Comparison of ENCODE assay signal across 23 cellular contexts in genomic region chr7:92839901-92840300, GRCh38. TPM values are rescaled to one million over a fixed set of nuclear protein-coding genes. Genes with fewer than 3 reads are reported as not detected.
DNase-seq lines count a peak whose midpoint lies in the region; ATAC-seq, FAIRE-seq and TF ChIP-seq lines count a peak whose summit lies in the region.
"Had no signal": no experiment of that assay in that cellular context is flagged by ENCODE, and none has a peak within 500 bp of the region (broad histone marks: within the 10 kb centered on the region; RNA-seq: fewer than 3 reads in every experiment).

No MANE protein-coding gene starts in this region.

- H3K4me1 Mint-ChIP-seq in MCF 10A (ENCODE audit: insufficient read depth, unreplicated experiment) = peaks cover 16% of the 10 kb centered on the region

- no peak overlapping the region for H3K9ac ChIP-seq in mammary epithelial cell (ENCODE audit: insufficient read depth, low read length)
- H3K9ac ChIP-seq: BLaER1 treated with 17β-estradiol and CSF1 and Interleukin-3, amounts not matched to agents 10 nM and 100 nM had no signal

- H3K27me3 Mint-ChIP-seq in MCF 10A (ENCODE audit: insufficient read depth, unreplicated experiment) = no peaks in the 10 kb centered on the region
- H3K27me3 Mint-ChIP-seq: CD8-positive, alpha-beta memory T cell had no signal

- no peak for FAIRE-seq in bronchial epithelial cell (lab: Jason Lieb, UNC)
- FAIRE-seq: A549, GM12892 had no signal

- H3K4me1 ChIP-seq in mammary epithelial cell (ENCODE audit: insufficient read depth, low read length) (peaks cover 12% of the 10 kb centered on the region), foreskin keratinocyte (peaks cover 20% of the 10 kb centered on the region)
- H3K4me1 ChIP-seq: BE2C had no signal

- peaks cover 9% of the 10 kb centered on the region for H3K9me3 Mint-ChIP-seq in MCF 10A (ENCODE audit: unreplicated experiment)
- H3K9me3 Mint-ChIP-seq: CD4-positive, alpha-beta T cell; GM23338; H9 had no signal

- POLR2A ChIA-PET in MCF 10A (lab: Yijun Ruan, JAX) = interaction anchor here (0.6 to 2.1 kb wide), 9 partner anchors 9 to 278 kb away, joined by 3 to 7 read pairs (median 3); partner anchors contain the start of gene SAMD9

- no peaks in the 10 kb centered on the region for H3K9me3 ChIP-seq in mammary epithelial cell (replicated peaks; ENCODE audit: insufficient read depth, low read length)
- H3K9me3 ChIP-seq in KOPT-K1 (ENCODE audit: insufficient read depth, low read length, poor library complexity, severe bottlenecking) = no peaks in the 10 kb centered on the region
- H3K9me3 ChIP-seq: A549; BE2C; BLaER1 treated with 17β-estradiol and CSF1 and Interleukin-3, amounts not matched to agents 10 nM and 100 nM had no signal

- BruUV-seq in mammary epithelial cell (replicated peaks; lab: Mats Ljungman, UMichigan) (no TSS peak), MCF 10A (replicated peaks; lab: Mats Ljungman, UMichigan) (no TSS peak)

- no peak overlapping the region for H3K27ac Mint-ChIP-seq in MCF 10A (ENCODE audit: low read depth, unreplicated experiment)
- H3K27ac Mint-ChIP-seq: CD14-positive monocyte; CD4-positive, alpha-beta T cell; GM23338; H9 had no signal

- H2AFZ ChIP-seq in mammary epithelial cell (ENCODE audit: low read depth, low read length) = peak overlapping the region; percentile 79
- H2AFZ ChIP-seq: GM23338 had no signal

- H3K27ac ChIP-seq in mammary epithelial cell (ENCODE audit: insufficient read depth, low read depth, low read length) = peak overlapping the region; percentile 44
- peak overlapping the region; percentile 98 for H3K27ac ChIP-seq in KOPT-K1 (ENCODE audit: low read depth, low read length, poor library complexity, severe bottlenecking)
- no peak overlapping the region for H3K27ac ChIP-seq in foreskin keratinocyte
- H3K27ac ChIP-seq: A549; BLaER1 treated with 17β-estradiol and CSF1 and Interleukin-3, amounts not matched to agents 10 nM and 100 nM had no signal

- no peaks in the 10 kb centered on the region for H3K27me3 ChIP-seq in mammary epithelial cell (ENCODE audit: insufficient read depth, low read length)
- H3K27me3 ChIP-seq in bronchial epithelial cell (ENCODE audit: control insufficient read depth, insufficient read depth, low read length) = no peaks in the 10 kb centered on the region
- no peaks in the 10 kb centered on the region for H3K27me3 ChIP-seq in foreskin keratinocyte

- peaks cover 24% of the 10 kb centered on the region for H3K79me2 ChIP-seq in mammary epithelial cell (ENCODE audit: insufficient read depth, low read length)

- dilution Hi-C loops in mammary epithelial cell (cut with HindIII; ENCODE audit: low sequenced_read_pairs) = loop anchor here (5.0 kb wide), 1 partner anchor 37 kb away; no protein-coding TSS in a partner anchor

- H3K4me3 ChIP-seq in mammary epithelial cell (replicated peaks in 1 of 3; ENCODE audit: insufficient read depth in 1 of 3, low read depth in 2 of 3, low read length in 3 of 3) = no peak overlapping the region
- H3K4me3 ChIP-seq in bronchial epithelial cell (ENCODE audit: low read depth, low read length) = no peak overlapping the region
- H3K4me3 ChIP-seq: A549; BLaER1 treated with 17β-estradiol and CSF1 and Interleukin-3, amounts not matched to agents 10 nM and 100 nM; GM23338 had no signal

- TF ChIP-seq CTCF in mammary epithelial cell (conservative IDR thresholded peaks at IDR 0.05 in 1 of 2, IDR thresholded peaks at IDR 0.05 in 1 of 2; ENCODE audit: extremely low read depth in 1 of 2, insufficient read depth in 1 of 2, low read depth in 1 of 2, low read length in 2 of 2) (no peak), MCF 10A (IDR thresholded peaks at IDR 0.05; ENCODE audit: unreplicated experiment) (no peak), bronchial epithelial cell (IDR thresholded peaks at IDR 0.05; ENCODE audit: insufficient read depth, low read length, severe bottlenecking) (no peak), foreskin keratinocyte (conservative IDR thresholded peaks at IDR 0.05) (no peak)

- no peaks in the 10 kb centered on the region for H3K36me3 Mint-ChIP-seq in MCF 10A (ENCODE audit: insufficient read depth, unreplicated experiment)
- H3K36me3 Mint-ChIP-seq: CD14-positive monocyte had no signal

- H3K36me3 ChIP-seq in mammary epithelial cell (ENCODE audit: insufficient read depth, low read length) (no peaks in the 10 kb centered on the region), KOPT-K1 (ENCODE audit: insufficient read depth, low read length) (peaks cover 22% of the 10 kb centered on the region), bronchial epithelial cell (ENCODE audit: control insufficient read depth, insufficient read depth, low read length) (no peaks in the 10 kb centered on the region)
- H3K36me3 ChIP-seq: BE2C; BLaER1 treated with 17β-estradiol and CSF1 and Interleukin-3, amounts not matched to agents 10 nM and 100 nM had no signal

- ATAC-seq in foreskin keratinocyte = no peak
- ATAC-seq in GM18520 (IDR thresholded peaks at IDR 0.05; ENCODE audit: unreplicated experiment) = no peak
- ATAC-seq: A549, HCT116 had no signal

- CTCF ChIA-PET in mammary epithelial cell (lab: Charles Lee; ENCODE audit: low non-redundant PET) = no interaction called here
- CTCF ChIA-PET in MCF 10A (lab: Yijun Ruan, JAX) = interaction anchor here (0.7 kb wide), 2 partner anchors 16 to 125 kb away, joined by 3 read pairs; no protein-coding TSS in a partner anchor

- DNase-seq in mammary epithelial cell (no peak), MCF 10A (ENCODE audit: unreplicated experiment) (no peak), bronchial epithelial cell (ENCODE audit: low read depth) (peak; percentile 68), foreskin keratinocyte (peak; percentile 20 to 57), retina (no peak)
- DNase-seq in stimulated activated CD4-positive, alpha-beta T cell treated with anti-CD3 and anti-CD28 coated beads, Interleukin-4, amount 100 ng/mL, for 4 hours = no peak
- DNase-seq: 8988T; ACHN; AML-193; BE2C; CD4-positive, alpha-beta T cell; CD8-positive, alpha-beta memory T cell; DMS53; DMS79 treated with DMSO at 0.1 percent for 48 hours; H9 had no signal

- peak overlapping the region; percentile 22 for H3K4me2 ChIP-seq in mammary epithelial cell (ENCODE audit: insufficient read depth, low read depth, low read length)
- H3K4me2 ChIP-seq: A549; BLaER1 treated with 17β-estradiol and CSF1 and Interleukin-3, amounts not matched to agents 10 nM and 100 nM; GM23338 had no signal

- in situ Hi-C loops in mammary epithelial cell (cut with MboI; ENCODE audit: low sequenced_read_pairs in 2 of 2) = loop anchor here (10.0 kb wide), 4 partner anchors 75 to 215 kb away; no protein-coding TSS in a partner anchor

- intact Hi-C loops in mammary epithelial cell (cut with micrococcal nuclease) (loop anchor here (5.0 kb wide), 2 partner anchors 132 to 313 kb away; partner anchors contain the start of genes PEX1 and RBM48), MCF 10A (cut with micrococcal nuclease) (loop anchor here (5.0 to 10.0 kb wide), 3 partner anchors 77 to 395 kb away; partner anchors contain the start of gene VPS50)

- WGBS in mammary epithelial cell (ENCODE audit: low coverage, missing lambda C conversion rate) = 48% methylated on average over 1 of the region's 1 CpG

- H4K20me1 ChIP-seq in mammary epithelial cell (ENCODE audit: insufficient read depth, low read length) = no peaks in the 10 kb centered on the region

- H3K4me3 Mint-ChIP-seq in MCF 10A (ENCODE audit: unreplicated experiment) = no peak overlapping the region
- H3K4me3 Mint-ChIP-seq: CD14-positive monocyte; CD4-positive, alpha-beta T cell; GM23338; H9 had no signal

RNA-seq across cellular contexts. Expression of gene CDK6, which starts 3.5 kb away (rescaled TPM):
- 100 to 1,000 TPM; 130 to 171 TPM for total RNA-seq in mammary epithelial cell
- 49.2 TPM for polyA plus RNA-seq in mammary epithelial cell
- polyA minus RNA-seq in mammary epithelial cell = 277 TPM
- 89.8 and 124 TPM in 2 replicates for total RNA-seq in MCF 10A (2022)
- 52.9 and 68.0 TPM in 2 replicates for total RNA-seq in bronchial epithelial cell
- total RNA-seq in foreskin keratinocyte = 80.6 and 96.9 TPM in 2 replicates
- 9.8 and 9.9 TPM in 2 replicates for polyA plus RNA-seq in foreskin keratinocyte

Comparison
In these comparisons a context has a peak if more than half of its experiments do, and no peak if none do; other contexts are left out.
1. DNase-seq: peak in bronchial epithelial cell (single experiment) and foreskin keratinocyte (2 of 2); none in mammary epithelial cell (single experiment), MCF 10A (single experiment), retina (single experiment) and stimulated activated CD4-positive, alpha-beta T cell treated with anti-CD3 and anti-CD28 coated beads, Interleukin-4, amount 100 ng/mL, for 4 hours (0 of 2).